In genomic region chr20:32585519-32586127, GRCh38 we compare ENCODE assay signal across 1 cellular context.
A peak's percentile ranks its signal among the peaks of the same experiment; 100 is the strongest.
TF ChIP-seq lines count a peak whose summit lies in the region.

No MANE protein-coding gene starts in this region.

TF ChIP-seq in HepG2, 621 proteins besides CTCF, POLR2A, EP300 and RAD21 (continued from another document and continues in another):
- TF ChIP-seq RFXANK (CRISPR knock-in tag; IDR thresholded peaks at IDR 0.05) = no peak
- no peak for TF ChIP-seq ZNF124 (CRISPR knock-in tag; IDR thresholded peaks at IDR 0.05)
- TF ChIP-seq ZNF557 (CRISPR knock-in tag; IDR thresholded peaks at IDR 0.05) = no peak
- no peak for TF ChIP-seq ZNF367 (CRISPR knock-in tag; IDR thresholded peaks at IDR 0.05; ENCODE audit: borderline replicate concordance)
- TF ChIP-seq EEA1 (CRISPR knock-in tag; IDR thresholded peaks at IDR 0.05; ENCODE audit: borderline replicate concordance) = 0 out of 2 replicates have a peak, but pooled peaks have one; percentile 38
- no peak for TF ChIP-seq RFX3 (CRISPR knock-in tag; IDR thresholded peaks at IDR 0.05)
- no peak for TF ChIP-seq PITX1 (CRISPR knock-in tag; IDR thresholded peaks at IDR 0.05)
- TF ChIP-seq NR1H2 (CRISPR knock-in tag; IDR thresholded peaks at IDR 0.05; ENCODE audit: borderline replicate concordance, low read depth) = no peak
- no peak for TF ChIP-seq STAG1 (CRISPR knock-in tag; IDR thresholded peaks at IDR 0.05)
- no peak for TF ChIP-seq ZNF280B (CRISPR knock-in tag; IDR thresholded peaks at IDR 0.05; ENCODE audit: borderline replicate concordance)
- no peak for TF ChIP-seq SCMH1 (CRISPR knock-in tag; IDR thresholded peaks at IDR 0.05; ENCODE audit: borderline replicate concordance)
- TF ChIP-seq PLSCR1 (CRISPR knock-in tag; IDR thresholded peaks at IDR 0.05; ENCODE audit: borderline replicate concordance) = no peak
- no peak for TF ChIP-seq NFYB (CRISPR knock-in tag; IDR thresholded peaks at IDR 0.05)
- TF ChIP-seq ZHX2 (IDR thresholded peaks at IDR 0.05; ENCODE audit: low read depth) = no peak
- TF ChIP-seq ZHX2 (CRISPR knock-in tag; IDR thresholded peaks at IDR 0.05; ENCODE audit: borderline replicate concordance) = 0 out of 2 replicates have a peak, but pooled peaks have one; percentile 25
- TF ChIP-seq TGIF2 (CRISPR knock-in tag; IDR thresholded peaks at IDR 0.05) = no peak
- TF ChIP-seq MXD4 (CRISPR knock-in tag; IDR thresholded peaks at IDR 0.05) = no peak
- TF ChIP-seq ZNF629 (CRISPR knock-in tag; conservative IDR thresholded peaks at IDR 0.05) = no peak
- TF ChIP-seq FOXK2 (IDR thresholded peaks at IDR 0.05) = no peak
- TF ChIP-seq IKZF1 (IDR thresholded peaks at IDR 0.05) = no peak
- no peak for TF ChIP-seq GPN1 (CRISPR knock-in tag; IDR thresholded peaks at IDR 0.05; ENCODE audit: borderline replicate concordance)
- TF ChIP-seq ASH2L (IDR thresholded peaks at IDR 0.05; ENCODE audit: insufficient read length, low read depth, low read length) = no peak
- no peak for TF ChIP-seq LRRFIP1 (CRISPR knock-in tag; conservative IDR thresholded peaks at IDR 0.05)
- TF ChIP-seq ATF2 (CRISPR knock-in tag; IDR thresholded peaks at IDR 0.05) = no peak
- no peak; the same call in 1 of the 2 replicates for TF ChIP-seq SAP130 (CRISPR knock-in tag; IDR thresholded peaks at IDR 0.05; ENCODE audit: low read depth)
- TF ChIP-seq ZXDC (CRISPR knock-in tag; IDR thresholded peaks at IDR 0.05) = no peak
- TF ChIP-seq PBX2 (CRISPR knock-in tag; IDR thresholded peaks at IDR 0.05) = no peak
- TF ChIP-seq SETDB1 (CRISPR knock-in tag; IDR thresholded peaks at IDR 0.05; ENCODE audit: borderline replicate concordance) = no peak
- TF ChIP-seq THYN1 (CRISPR knock-in tag; IDR thresholded peaks at IDR 0.05; ENCODE audit: borderline replicate concordance, low read depth) = no peak
- no peak for TF ChIP-seq THAP8 (CRISPR knock-in tag; IDR thresholded peaks at IDR 0.05; ENCODE audit: borderline replicate concordance)
- 0 out of 2 replicates have a peak, but pooled peaks have one; percentile 46 for TF ChIP-seq TMF1 (CRISPR knock-in tag; IDR thresholded peaks at IDR 0.05; ENCODE audit: low read depth)
- TF ChIP-seq ZGPAT (CRISPR knock-in tag; IDR thresholded peaks at IDR 0.05) = no peak
- TF ChIP-seq HINFP (CRISPR knock-in tag; IDR thresholded peaks at IDR 0.05; ENCODE audit: low read depth) = no peak
- no peak for TF ChIP-seq ZSCAN31 (CRISPR knock-in tag; IDR thresholded peaks at IDR 0.05; ENCODE audit: low read depth)
- TF ChIP-seq ZNF317 (CRISPR knock-in tag; IDR thresholded peaks at IDR 0.05) = no peak
- no peak for TF ChIP-seq ZNF792 (CRISPR knock-in tag; IDR thresholded peaks at IDR 0.05)
- no peak for TF ChIP-seq NR2F1 (CRISPR knock-in tag; IDR thresholded peaks at IDR 0.05)
- TF ChIP-seq TAF1 (CRISPR knock-in tag; IDR thresholded peaks at IDR 0.05) = no peak
- TF ChIP-seq ZNF350 (CRISPR knock-in tag; IDR thresholded peaks at IDR 0.05; ENCODE audit: borderline replicate concordance, low read depth) = 0 out of 2 replicates have a peak, but pooled peaks have one; percentile 19
- TF ChIP-seq ATF5 (CRISPR knock-in tag; IDR thresholded peaks at IDR 0.05; ENCODE audit: low read depth) = peak; percentile 69; the same call in 1 of the 2 replicates
- 0 out of 2 replicates have a peak, but pooled peaks have one; percentile 25 for TF ChIP-seq ZNF543 (CRISPR knock-in tag; IDR thresholded peaks at IDR 0.05)
- TF ChIP-seq ZNF44 (CRISPR knock-in tag; IDR thresholded peaks at IDR 0.05) = no peak
- no peak for TF ChIP-seq HOXA5 (CRISPR knock-in tag; IDR thresholded peaks at IDR 0.05)
